Comparison of ENCODE assay signal across 1 cellular context in genomic region chr9:131116281-131117101, GRCh38.
TF ChIP-seq lines count a peak whose summit lies in the region.

No MANE protein-coding gene starts in this region.

TF ChIP-seq in K562, 482 proteins besides CTCF, POLR2A, EP300 and RAD21 (continued from another document):
- TF ChIP-seq HMGXB4 (CRISPR knock-in tag; IDR thresholded peaks at IDR 0.05) (peak; percentile 28; the same call in 1 of the 2 replicates), E2F1 (CRISPR knock-in tag; IDR thresholded peaks at IDR 0.05) (peak; percentile 51; the same call in 1 of the 2 replicates)
